ENCODE assay signal across 8 cellular contexts in the genomic region with DNA sequence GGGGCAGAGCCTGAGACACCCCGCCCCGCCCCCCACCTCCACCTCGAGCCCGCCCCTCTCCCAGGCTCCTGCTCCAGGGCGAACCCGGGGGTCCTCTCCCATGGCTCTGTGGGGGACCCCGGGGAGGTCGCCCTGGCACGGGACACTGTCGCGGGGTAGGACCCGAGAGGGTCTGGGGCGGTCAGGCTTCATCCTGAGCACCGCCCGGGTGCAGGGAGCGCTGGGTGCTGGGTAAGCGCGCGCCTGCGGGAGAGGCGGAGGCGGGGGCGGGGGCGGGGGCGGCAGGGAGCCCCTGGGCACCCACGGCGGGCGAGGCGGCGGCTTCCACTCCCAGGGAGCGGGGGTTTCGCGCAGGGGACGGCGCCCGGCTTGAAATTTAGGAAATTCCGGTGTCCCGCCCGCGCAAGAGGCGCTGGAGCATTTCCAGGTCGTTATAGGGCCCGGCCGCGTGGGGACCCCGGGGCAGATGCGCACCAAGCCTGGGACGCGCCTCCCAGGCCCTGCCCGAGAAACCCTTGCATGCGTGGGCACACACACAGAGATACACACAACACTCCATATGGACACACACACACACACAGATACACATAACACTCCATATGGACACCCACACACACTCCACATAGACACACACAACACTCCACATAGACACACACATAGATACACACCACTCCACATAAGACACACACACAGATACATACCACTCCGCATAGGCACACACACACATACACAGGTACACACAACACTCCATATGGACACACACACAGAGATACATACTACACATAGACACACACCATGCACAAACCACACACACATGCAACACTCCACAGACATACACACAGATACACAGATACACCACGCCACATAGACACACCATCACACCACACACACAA. TPM values are rescaled to one million over a fixed set of nuclear protein-coding genes. Genes with fewer than 3 reads are reported as not detected.
DNase-seq lines count a peak whose midpoint lies in the region; ATAC-seq lines count a peak whose summit lies in the region.

No MANE protein-coding gene starts in this region.

- H3K27ac ChIP-seq in CD4-positive, CD25-positive, alpha-beta regulatory T cell (ENCODE audit: insufficient read depth, low read length, poor library complexity, severe bottlenecking): peak overlapping the region; percentile 78
- no peak overlapping the region for H3K27ac ChIP-seq in iPS DF 6.9 (ENCODE audit: low read length)

- WGBS in iPS DF 6.9 (ENCODE audit: insufficient coverage, insufficient read length): no CpG with 5 or more reads among the region's 53 CpGs

- peaks cover 2 to 18% (median 13%) of the 10 kb centered on the region in 7 donors for H3K9me3 Mint-ChIP-seq in CD4-positive, CD25-positive, alpha-beta regulatory T cell

- peaks cover 14% of the 10 kb centered on the region for H3K27me3 ChIP-seq in CD4-positive, CD25-positive, alpha-beta regulatory T cell (ENCODE audit: control insufficient read depth, insufficient read depth, low read length)
- H3K27me3 ChIP-seq in iPS DF 6.9 (ENCODE audit: control insufficient read depth, insufficient read depth, low read length): no peaks in the 10 kb centered on the region; the same call in 1 of the 2 replicates

- ATAC-seq in CD4-positive, CD25-positive, alpha-beta regulatory T cell (ENCODE audit: low read depth in 2 of 2): peak; percentile 23 to 28
- ATAC-seq in HG03280 (IDR thresholded peaks at IDR 0.05; ENCODE audit: unreplicated experiment) (peak; percentile 32), GM18861 (IDR thresholded peaks at IDR 0.05; ENCODE audit: unreplicated experiment) (no peak), GM21447 (IDR thresholded peaks at IDR 0.05; ENCODE audit: unreplicated experiment) (no peak)

- peaks cover 6 to 12% (median 7%) of the 10 kb centered on the region in 4 donors for H3K4me1 Mint-ChIP-seq in CD4-positive, CD25-positive, alpha-beta regulatory T cell

- no peaks in the 10 kb centered on the region for H3K36me3 Mint-ChIP-seq in CD4-positive, CD25-positive, alpha-beta regulatory T cell

- peak overlapping the region; percentile 35 for H3K4me3 ChIP-seq in CD4-positive, CD25-positive, alpha-beta regulatory T cell (ENCODE audit: low read depth, low read length)
- H3K4me3 ChIP-seq in iPS DF 6.9 (ENCODE audit: low read length): peak overlapping the region; percentile 48; the same call in 1 of the 2 replicates

- H3K4me1 ChIP-seq in CD4-positive, CD25-positive, alpha-beta regulatory T cell (ENCODE audit: control insufficient read depth, insufficient read depth, low read length, poor library complexity, severe bottlenecking): peaks cover 22% of the 10 kb centered on the region
- H3K4me1 ChIP-seq in iPS DF 6.9 (ENCODE audit: control insufficient read depth, insufficient read depth, low read length): no peaks in the 10 kb centered on the region

- in situ Hi-C loops in ACHN (cut with HindIII; ENCODE audit: low pct_ligation_motif_present, low pct_unique_long_range_greater_than_20kb, low sequenced_read_pairs): no loop called here

- H3K27me3 Mint-ChIP-seq in CD4-positive, CD25-positive, alpha-beta regulatory T cell: peaks cover 30% of the 10 kb centered on the region

- no peak overlapping the region for H3K27ac Mint-ChIP-seq in CD4-positive, CD25-positive, alpha-beta regulatory T cell

- H3K9me3 ChIP-seq in CD4-positive, CD25-positive, alpha-beta regulatory T cell (ENCODE audit: control insufficient read depth in 2 of 2, low read length in 2 of 2): peaks cover 10 to 17% of the 10 kb centered on the region in 2 experiments
- H3K9me3 ChIP-seq in iPS DF 6.9 (ENCODE audit: control insufficient read depth, insufficient read depth, low read length): peaks cover 5% of the 10 kb centered on the region

- peak; percentile 45 to 68 (median 61) for DNase-seq in CD4-positive, CD25-positive, alpha-beta regulatory T cell
- DNase-seq in activated T-cell treated with anti-CD3 and anti-CD28 coated beads for 48 hours (ENCODE audit: low read depth) (peak; percentile 59), iPS DF 6.9 (ENCODE audit: low read depth, low spot score) (no peak), ACHN (no peak)
- DNase-seq in stimulated activated CD8-positive, alpha-beta memory T cell treated with anti-CD3 and anti-CD28 coated beads, Interleukin-12 subunit alpha, Interleukin-12 subunit beta, amount 100 ng/mL, for 4 hours (ENCODE audit: low read depth): peak; percentile 46

- no peaks in the 10 kb centered on the region for H3K36me3 ChIP-seq in CD4-positive, CD25-positive, alpha-beta regulatory T cell (ENCODE audit: control insufficient read depth, insufficient read depth, low read length)
- H3K36me3 ChIP-seq in iPS DF 6.9 (ENCODE audit: control insufficient read depth, insufficient read depth, low read length): no peaks in the 10 kb centered on the region

- H3K4me3 Mint-ChIP-seq in CD4-positive, CD25-positive, alpha-beta regulatory T cell: peak overlapping the region in 2 of 4 donors; percentile 36 to 44

RNA-seq across cellular contexts. Expression of a gene that starts 48.7 kb away (rescaled TPM):
- 10.8 TPM for total RNA-seq in CD4-positive, CD25-positive, alpha-beta regulatory T cell
- polyA plus RNA-seq in CD4-positive, CD25-positive, alpha-beta regulatory T cell: 1 to 10 TPM; 4.7 to 6.8 (median 5.0) TPM

RNA-seq across cellular contexts. Expression of a gene that starts 52.6 kb away (rescaled TPM):
- 5.3 TPM for total RNA-seq in CD4-positive, CD25-positive, alpha-beta regulatory T cell
- polyA plus RNA-seq in CD4-positive, CD25-positive, alpha-beta regulatory T cell: 1 to 10 TPM in 3 of 4 donors, under 1 TPM in 1; 0.72 to 2.8 (median 1.8) TPM

Comparison
In these comparisons a context has a peak if more than half of its experiments do, and no peak if none do; other contexts are left out.
1. ATAC-seq: peak in CD4-positive, CD25-positive, alpha-beta regulatory T cell (2 of 2) and HG03280 (single experiment); none in GM18861 (single experiment) and GM21447 (single experiment).
2. DNase-seq: peak in CD4-positive, CD25-positive, alpha-beta regulatory T cell (3 of 3), activated T-cell treated with anti-CD3 and anti-CD28 coated beads for 48 hours (single experiment) and stimulated activated CD8-positive, alpha-beta memory T cell treated with anti-CD3 and anti-CD28 coated beads, Interleukin-12 subunit alpha, Interleukin-12 subunit beta, amount 100 ng/mL, for 4 hours (single experiment); none in iPS DF 6.9 (single experiment) and ACHN (single experiment).